Comparison of ENCODE assay signal across 7 cellular contexts in the genomic region with DNA sequence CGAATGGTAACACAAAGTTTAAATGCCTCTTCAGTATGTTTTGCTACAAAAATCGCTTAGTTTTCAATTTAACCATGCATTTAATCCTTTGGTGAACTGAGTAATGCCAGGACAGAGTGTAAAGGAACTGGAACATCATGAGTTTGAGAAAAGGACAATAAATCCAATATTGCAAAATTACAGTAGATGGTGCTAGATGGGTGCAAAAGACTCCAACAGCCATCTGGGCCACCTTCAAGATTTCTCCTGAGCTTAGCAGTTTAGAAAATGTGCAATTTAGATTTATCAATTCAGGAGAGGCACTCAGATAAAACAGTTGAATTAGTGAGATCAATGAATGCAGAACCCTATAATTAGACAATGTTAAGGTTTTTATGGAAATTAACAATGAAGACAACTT. TPM values are rescaled to one million over a fixed set of nuclear protein-coding genes. Genes with fewer than 3 reads are reported as not detected.
A peak's percentile ranks its signal among the peaks of the same experiment; 100 is the strongest.
DNase-seq lines count a peak whose midpoint lies in the region; ATAC-seq and TF ChIP-seq lines count a peak whose summit lies in the region.

No MANE protein-coding gene starts in this region.

- H3K27ac Mint-ChIP-seq in brain: peak overlapping the region in 1 of 5 experiments; percentile 19
- no peak overlapping the region for H3K27ac Mint-ChIP-seq in naive thymus-derived CD4-positive, alpha-beta T cell

- no peaks in the 10 kb centered on the region for H3K27me3 Mint-ChIP-seq in brain
- H3K27me3 Mint-ChIP-seq in naive thymus-derived CD4-positive, alpha-beta T cell: peaks cover 0 to 4% (median 0%) of the 10 kb centered on the region in 5 donors

- H3F3A ChIP-seq in PC-9 (ENCODE audit: insufficient read depth, low read depth): no peaks in the 10 kb centered on the region

- CTCF ChIA-PET in naive thymus-derived CD4-positive, alpha-beta T cell (lab: Charles Lee): interaction anchor here (0.6 to 1.7 kb wide), 6 partner anchors 34 to 1400 kb away, joined by 3 to 9 read pairs (median 4); no protein-coding TSS in a partner anchor
- CTCF ChIA-PET in PC-9 (lab: Charles Lee): no interaction called here

- no peaks in the 10 kb centered on the region for H3K79me2 ChIP-seq in PC-9 (ENCODE audit: low read depth)

- no peak for ATAC-seq in naive thymus-derived CD4-positive, alpha-beta T cell
- ATAC-seq in GM21529 (IDR thresholded peaks at IDR 0.05; ENCODE audit: unreplicated experiment) (no peak), HG03378 (IDR thresholded peaks at IDR 0.05; ENCODE audit: unreplicated experiment) (no peak)

- no peaks in the 10 kb centered on the region for H3K9me2 ChIP-seq in PC-9 (ENCODE audit: insufficient read depth)

- intact Hi-C loops in naive thymus-derived CD4-positive, alpha-beta T cell (cut with micrococcal nuclease): loop anchor here (1.0 to 5.0 kb wide), 3 partner anchors 217 to 474 kb away; no protein-coding TSS in a partner anchor
- intact Hi-C loops in PC-9 (cut with micrococcal nuclease; ENCODE audit: unreplicated experiment): no loop called here

- peak; percentile 19 for DNase-seq in GM12865 (ENCODE audit: low read depth)
- DNase-seq in NCI-H146 (lab: John Stamatoyannopoulos, UW): peak; percentile 58
- peak in 5 of 9 donors; percentile 8 to 40 (median 19) for DNase-seq in naive thymus-derived CD4-positive, alpha-beta T cell
- no peak for DNase-seq in PC-9

- no peaks in the 10 kb centered on the region for H3K36me3 ChIP-seq in naive thymus-derived CD4-positive, alpha-beta T cell (ENCODE audit: control insufficient read depth in 2 of 3, insufficient read depth in 3 of 3, low read length in 3 of 3)
- H3K36me3 ChIP-seq in PC-9 (ENCODE audit: low read depth): no peaks in the 10 kb centered on the region

- H3K27ac ChIP-seq in naive thymus-derived CD4-positive, alpha-beta T cell (ENCODE audit: low read depth, low read length): no peak overlapping the region
- no peak overlapping the region for H3K27ac ChIP-seq in PC-9

- peaks cover 24% of the 10 kb centered on the region for H3K4me1 Mint-ChIP-seq in brain
- H3K4me1 Mint-ChIP-seq in naive thymus-derived CD4-positive, alpha-beta T cell: no peaks in the 10 kb centered on the region

- H3K4me3 ChIP-seq in GM12865 (ENCODE audit: low read depth, low read length): no peak overlapping the region
- no peak overlapping the region for H3K4me3 ChIP-seq in naive thymus-derived CD4-positive, alpha-beta T cell (ENCODE audit: low read length)
- no peak overlapping the region for H3K4me3 ChIP-seq in PC-9

- no peak overlapping the region for H3K4me3 Mint-ChIP-seq in brain
- H3K4me3 Mint-ChIP-seq in naive thymus-derived CD4-positive, alpha-beta T cell: no peak overlapping the region

- no peaks in the 10 kb centered on the region for H3K9me3 Mint-ChIP-seq in brain
- H3K9me3 Mint-ChIP-seq in naive thymus-derived CD4-positive, alpha-beta T cell: no peaks in the 10 kb centered on the region

- BruUV-seq in PC-9 (replicated peaks; lab: Mats Ljungman, UMichigan): no TSS peak

- no peaks in the 10 kb centered on the region for H3K27me3 ChIP-seq in naive thymus-derived CD4-positive, alpha-beta T cell (ENCODE audit: control insufficient read depth in 2 of 2, insufficient read depth in 2 of 2, low read length in 2 of 2)
- H3K27me3 ChIP-seq in PC-9 (ENCODE audit: insufficient read depth, low read depth): no peaks in the 10 kb centered on the region

- H4K20me1 ChIP-seq in PC-9 (ENCODE audit: insufficient read depth): no peaks in the 10 kb centered on the region

- POLR2A ChIA-PET in naive thymus-derived CD4-positive, alpha-beta T cell (lab: Charles Lee): interaction anchor here (0.6 kb wide), 1 partner anchor 21 kb away, joined by 3 read pairs; no protein-coding TSS in a partner anchor
- POLR2A ChIA-PET in PC-9 (lab: Charles Lee; ENCODE audit: unreplicated experiment): no interaction called here

- no peak overlapping the region for H3K4me2 ChIP-seq in PC-9

- H2AFZ ChIP-seq in PC-9: no peak overlapping the region

- H3K4me1 ChIP-seq in naive thymus-derived CD4-positive, alpha-beta T cell (ENCODE audit: control insufficient read depth in 2 of 2, insufficient read depth in 2 of 2, low read length in 2 of 2): no peaks in the 10 kb centered on the region
- H3K4me1 ChIP-seq in PC-9 (replicated peaks; ENCODE audit: insufficient read depth): no peaks in the 10 kb centered on the region

- TF ChIP-seq CTCF in GM12865 (IDR thresholded peaks at IDR 0.05; ENCODE audit: insufficient read depth, low read depth, low read length, missing control alignments) (peak; percentile 20), brain (conservative IDR thresholded peaks at IDR 0.05) (peak; percentile 62 to 66), PC-9 (conservative IDR thresholded peaks at IDR 0.05) (no peak)

- no peaks in the 10 kb centered on the region for H3K9me3 ChIP-seq in naive thymus-derived CD4-positive, alpha-beta T cell (ENCODE audit: control insufficient read depth in 2 of 3, low read length in 3 of 3)
- H3K9me3 ChIP-seq in PC-9 (ENCODE audit: insufficient read depth, low read depth): no peaks in the 10 kb centered on the region

- H3K36me3 Mint-ChIP-seq in brain: no peaks in the 10 kb centered on the region
- no peaks in the 10 kb centered on the region for H3K36me3 Mint-ChIP-seq in naive thymus-derived CD4-positive, alpha-beta T cell

RNA-seq across cellular contexts. Expression of a gene that starts 33.2 kb away (rescaled TPM):
- polyA plus RNA-seq in brain (ENCODE audit: insufficient read depth, low read depth, low replicate concordance): 108 TPM
- total RNA-seq in naive thymus-derived CD4-positive, alpha-beta T cell: 10 to 100 TPM; 16.4 to 61.7 (median 55.0) TPM
- polyA plus RNA-seq in naive thymus-derived CD4-positive, alpha-beta T cell: 10 to 100 TPM; 15.7 to 23.9 TPM
- not detected in 2 replicates for total RNA-seq in PC-9 (2021)

Comparison
In these comparisons a context has a peak if more than half of its experiments do, and no peak if none do; other contexts are left out.
1. DNase-seq: peak in GM12865 (single experiment), NCI-H146 (single experiment) and naive thymus-derived CD4-positive, alpha-beta T cell (5 of 9); none in PC-9 (0 of 2).
2. RNA of a gene that starts 33.2 kb away (total RNA-seq): 16.4 to 61.7 TPM in naive thymus-derived CD4-positive, alpha-beta T cell; not detected in PC-9; every median in the first group is over 10 times any median in the second.